22 cellular contexts compared by ENCODE assay signal in genomic region chr1:1874901-1875300, GRCh38. TPM values are rescaled to one million over a fixed set of nuclear protein-coding genes. Genes with fewer than 3 reads are reported as not detected.
"Had no signal": no experiment of that assay in that cellular context is flagged by ENCODE, and none has a peak within 500 bp of the region (broad histone marks: within the 10 kb centered on the region; RNA-seq: fewer than 3 reads in every experiment).

No MANE protein-coding gene starts in this region.

- H3K9me3 ChIP-seq: left lung, pancreas, right lobe of liver, upper lobe of left lung had no signal

- ATAC-seq: left lung; pancreas; right lobe of liver; SK-N-SH treated with all-trans-retinoic acid at 6 μM for 48 hours; stimulated activated naive CD8-positive, alpha-beta T cell treated with anti-CD3 and anti-CD28 coated beads, Interleukin-15, amount 100 ng/mL, for 72 hours; T-cell had no signal

- H3K27ac Mint-ChIP-seq: activated T-helper 1 cell treated with anti-CD3 and anti-CD28 coated beads, Interleukin-12 subunit alpha, Interleukin-12 subunit beta, Interleukin-2, Interleukin-4 antibody, amounts not matched to agents 30 ng/mL and 10 ng/mL and 1 ng/mL, durations not matched to agents 14 hours and 24 hours and 36 hours; stimulated activated naive CD8-positive, alpha-beta T cell treated with anti-CD3 and anti-CD28 coated beads, Interleukin-15, amount 100 ng/mL, for 72 hours had no signal

- H3K4me1 ChIP-seq: pancreas had no signal

- FAIRE-seq: endometrium, pancreas, small intestine had no signal

- H3K27ac ChIP-seq: coronary artery, left lung, pancreas, right lobe of liver, upper lobe of left lung had no signal

- DNase-seq: activated CD4-positive, alpha-beta T cell treated with anti-CD3 and anti-CD28 coated beads for 48 hours; activated CD4-positive, CD25-positive, alpha-beta regulatory T cell; activated naive CD4-positive, alpha-beta T cell; erythroblast; foreskin melanocyte; left lung; right lobe of liver; small intestine; stimulated activated CD4-positive, alpha-beta T cell treated with anti-CD3 and anti-CD28 coated beads, Interleukin-4, amount 100 ng/mL, for 1 hour; stimulated activated naive CD8-positive, alpha-beta T cell treated with anti-CD3 and anti-CD28 coated beads, Interleukin-15, amount 100 ng/mL, for 72 hours; T-cell; T-helper 9 cell; upper lobe of left lung had no signal

- H3K36me3 ChIP-seq: pancreas had no signal

- H3K9me3 Mint-ChIP-seq: activated T-helper 1 cell treated with anti-CD3 and anti-CD28 coated beads, Interleukin-12 subunit alpha, Interleukin-12 subunit beta, Interleukin-2, Interleukin-4 antibody, amounts not matched to agents 30 ng/mL and 10 ng/mL and 1 ng/mL, durations not matched to agents 14 hours and 24 hours and 36 hours; central memory CD8-positive, alpha-beta T cell; stimulated activated naive CD8-positive, alpha-beta T cell treated with anti-CD3 and anti-CD28 coated beads, Interleukin-15, amount 100 ng/mL, for 72 hours; T-cell had no signal

- H3K27me3 Mint-ChIP-seq: central memory CD8-positive, alpha-beta T cell; stimulated activated naive CD8-positive, alpha-beta T cell treated with anti-CD3 and anti-CD28 coated beads, Interleukin-15, amount 100 ng/mL, for 72 hours; T-cell had no signal

- H3K4me3 ChIP-seq: coronary artery, left lung, pancreas, right lobe of liver, upper lobe of left lung had no signal

- H3K4me3 Mint-ChIP-seq: activated T-helper 1 cell treated with anti-CD3 and anti-CD28 coated beads, Interleukin-12 subunit alpha, Interleukin-12 subunit beta, Interleukin-2, Interleukin-4 antibody, amounts not matched to agents 30 ng/mL and 10 ng/mL and 1 ng/mL, durations not matched to agents 14 hours and 24 hours and 36 hours; brain; stimulated activated naive CD8-positive, alpha-beta T cell treated with anti-CD3 and anti-CD28 coated beads, Interleukin-15, amount 100 ng/mL, for 72 hours had no signal

RNA-seq across cellular contexts. Expression of gene CALML6, which starts 40.2 kb away (rescaled TPM):
- total RNA-seq: lung microvascular endothelial cell, mononuclear cell had no signal
